Comparison of ENCODE assay signal across 8 cellular contexts in genomic region chr1:89454845-89455521, GRCh38.
DNase-seq lines count a peak whose midpoint lies in the region; ATAC-seq and TF ChIP-seq lines count a peak whose summit lies in the region.

No MANE protein-coding gene starts in this region.

- no peaks in the 10 kb centered on the region for H3K9me3 ChIP-seq in SK-N-SH

- H4K20me1 ChIP-seq in SK-N-SH (ENCODE audit: insufficient read depth), result no peaks in the 10 kb centered on the region

- no peak overlapping the region for H3K27ac ChIP-seq in SK-N-SH (ENCODE audit: low read depth in 2 of 2, low read length in 1 of 2)

- H3K36me3 Mint-ChIP-seq in activated naive CD8-positive, alpha-beta T cell treated with anti-CD3 and anti-CD28 coated beads, Interleukin-2, amount 50 U/mL, for 24 hours (ENCODE audit: low read depth), result no peaks in the 10 kb centered on the region

- DNase-seq in SIG-M5 treated with dmso at 0.1 percent for 504 hours (lab: John Stamatoyannopoulos, UW; ENCODE audit: unreplicated experiment) (peak; percentile 56), SIG-M5 (lab: John Stamatoyannopoulos, UW) (no peak), NCI-H1048 (lab: John Stamatoyannopoulos, UW) (peak; percentile 42), SK-N-SH (peak; percentile 61), hepatic stellate cell (ENCODE audit: low spot score) (peak; percentile 25)
- peak; percentile 42 for DNase-seq in activated naive CD8-positive, alpha-beta T cell treated with anti-CD3 and anti-CD28 coated beads, Interleukin-2, amount 50 U/mL, for 24 hours
- DNase-seq in stimulated activated CD4-positive, alpha-beta T cell treated with anti-CD3 and anti-CD28 coated beads, Interleukin-12 subunit alpha, Interleukin-12 subunit beta, amount 100 ng/mL, for 4 hours, result peak; percentile 45

- TF ChIP-seq RAD21 in SK-N-SH (IDR thresholded peaks at IDR 0.05; ENCODE audit: low read length), result peak; percentile 93

- H3F3A ChIP-seq in SK-N-SH (replicated peaks; ENCODE audit: insufficient read depth), result no peaks in the 10 kb centered on the region

- no peaks in the 10 kb centered on the region for H3K9me3 Mint-ChIP-seq in activated naive CD8-positive, alpha-beta T cell treated with anti-CD3 and anti-CD28 coated beads, Interleukin-2, amount 50 U/mL, for 24 hours

- H3K79me2 ChIP-seq in SK-N-SH (ENCODE audit: insufficient read depth), result no peaks in the 10 kb centered on the region

- H3K4me1 ChIP-seq in SK-N-SH (ENCODE audit: control insufficient read depth in 1 of 2, insufficient read depth in 2 of 2, low read depth in 1 of 2, low read length in 1 of 2), result peaks cover 0 to 2% of the 10 kb centered on the region in 2 experiments; a peak in 1 of 4 replicates

- 9% methylated on average over 7 of the region's 7 CpGs for WGBS in SK-N-SH (ENCODE audit: low lambda C conversion rate)

- H3K27me3 ChIP-seq in SK-N-SH (ENCODE audit: insufficient read depth), result no peaks in the 10 kb centered on the region

- H3K9me2 ChIP-seq in SK-N-SH, result no peaks in the 10 kb centered on the region

- no peak for ATAC-seq in activated naive CD8-positive, alpha-beta T cell treated with anti-CD3 and anti-CD28 coated beads, Interleukin-2, amount 50 U/mL, for 24 hours
- ATAC-seq in GM21723 (IDR thresholded peaks at IDR 0.05; ENCODE audit: unreplicated experiment), result no peak

- POLR2A ChIA-PET in SK-N-SH (lab: Yijun Ruan, JAX), result no interaction called here

- peaks cover 37% of the 10 kb centered on the region for H3K27me3 Mint-ChIP-seq in activated naive CD8-positive, alpha-beta T cell treated with anti-CD3 and anti-CD28 coated beads, Interleukin-2, amount 50 U/mL, for 24 hours

- H3K9ac ChIP-seq in SK-N-SH, result no peak overlapping the region

- CTCF ChIA-PET in SK-N-SH (lab: Yijun Ruan, JAX), result interaction anchor here (0.7 to 4.6 kb wide), 10 partner anchors 10 to 484 kb away, joined by 3 to 34 read pairs (median 6); no protein-coding TSS in a partner anchor

- H3K4me2 ChIP-seq in SK-N-SH, result no peak overlapping the region

- peak; percentile 74 for TF ChIP-seq CTCF in SK-N-SH (IDR thresholded peaks at IDR 0.05)

- no peak overlapping the region for H2AFZ ChIP-seq in SK-N-SH (ENCODE audit: low read depth)

- H3K27ac Mint-ChIP-seq in activated naive CD8-positive, alpha-beta T cell treated with anti-CD3 and anti-CD28 coated beads, Interleukin-2, amount 50 U/mL, for 24 hours, result no peak overlapping the region

- H3K4me3 Mint-ChIP-seq in activated naive CD8-positive, alpha-beta T cell treated with anti-CD3 and anti-CD28 coated beads, Interleukin-2, amount 50 U/mL, for 24 hours, result no peak overlapping the region

- TF ChIP-seq EP300 in SK-N-SH (IDR thresholded peaks at IDR 0.05; ENCODE audit: borderline replicate concordance in 1 of 2, low read depth in 1 of 2, low read length in 1 of 2), result no peak

- peaks cover 29% of the 10 kb centered on the region for H3K4me1 Mint-ChIP-seq in activated naive CD8-positive, alpha-beta T cell treated with anti-CD3 and anti-CD28 coated beads, Interleukin-2, amount 50 U/mL, for 24 hours

- no peak overlapping the region for H3K4me3 ChIP-seq in SK-N-SH (ENCODE audit: low read depth in 2 of 2, low read length in 1 of 2)

- H3K36me3 ChIP-seq in SK-N-SH (replicated peaks in 1 of 2; ENCODE audit: control insufficient read depth in 1 of 2, insufficient read depth in 2 of 2, low read length in 1 of 2), result no peaks in the 10 kb centered on the region

TF ChIP-seq in SK-N-SH, 30 proteins besides CTCF, POLR2A, EP300 and RAD21:
- TF ChIP-seq FOSL2 (IDR thresholded peaks at IDR 0.05; ENCODE audit: borderline replicate concordance, low read depth) (no peak), SMC3 (IDR thresholded peaks at IDR 0.05; ENCODE audit: low read depth, low read length) (peak; percentile 76), GATA2 (CRISPR knock-in tag; IDR thresholded peaks at IDR 0.05) (peak; percentile 48; the same call in 1 of the 2 replicates)
